ENCODE assay signal across 13 cellular contexts in the genomic region with DNA sequence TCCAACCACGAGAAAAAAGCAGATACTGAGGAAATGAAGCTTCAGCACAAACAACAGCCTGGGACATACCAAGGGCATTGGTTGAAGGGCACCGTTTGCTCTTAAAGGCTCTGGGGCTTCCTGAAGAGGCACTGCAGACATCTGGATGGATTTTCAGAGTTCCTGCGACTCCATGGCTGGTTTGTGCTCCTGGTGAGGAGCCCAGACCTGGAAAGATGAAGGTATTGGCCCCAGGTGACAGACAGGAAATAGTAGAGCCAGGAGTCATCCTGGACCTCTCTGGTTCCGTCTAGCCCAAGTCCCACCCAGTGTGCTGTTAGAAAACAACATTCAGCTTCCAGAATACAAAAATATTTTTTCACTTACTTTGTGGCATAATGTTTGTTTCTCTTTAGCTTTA. TPM values are rescaled to one million over a fixed set of nuclear protein-coding genes. Genes with fewer than 3 reads are reported as not detected.
"Had no signal": no experiment of that assay in that cellular context is flagged by ENCODE, and none has a peak within 500 bp of the region (broad histone marks: within the 10 kb centered on the region; RNA-seq: fewer than 3 reads in every experiment).

No MANE protein-coding gene starts in this region.

- H3K27ac ChIP-seq: ovary, WERI-Rb-1 had no signal

- H3K4me3 ChIP-seq: coronary artery, ovary, skin epidermis had no signal

- H3K36me3 Mint-ChIP-seq: activated naive CD8-positive, alpha-beta T cell treated with anti-CD3 and anti-CD28 coated beads for 36 hours had no signal

- H3K36me3 ChIP-seq: ovary, WERI-Rb-1 had no signal

- ATAC-seq: activated CD4-positive, alpha-beta T cell treated with anti-CD3 and anti-CD28 coated beads for 36 hours; activated T-cell treated with anti-CD3 and anti-CD28 coated beads, Interleukin-2, amount 50 U/mL, for 72 hours; effector memory CD8-positive, alpha-beta T cell; stimulated activated effector memory CD8-positive, alpha-beta T cell treated with anti-CD3 and anti-CD28 coated beads, Interleukin-12 subunit alpha, Interleukin-12 subunit beta, amount 100 ng/mL, for 72 hours had no signal

- DNase-seq: activated CD4-positive, alpha-beta memory T cell treated with anti-CD3 and anti-CD28 coated beads, Interleukin-2, amount 10 ng/mL, durations not matched to agents 7 days and 5 days; activated CD4-positive, alpha-beta T cell treated with anti-CD3 and anti-CD28 coated beads for 36 hours; activated gamma-delta T cell treated with Interleukin-2 at 50 U/mL for 16 hours; activated naive CD8-positive, alpha-beta T cell treated with anti-CD3 and anti-CD28 coated beads for 36 hours; activated T-cell treated with anti-CD3 and anti-CD28 coated beads, Interleukin-2, amount 50 U/mL, for 72 hours; effector memory CD8-positive, alpha-beta T cell; glutamatergic neuron; ovary; T-helper 1 cell; WERI-Rb-1 had no signal

- H3K4me3 Mint-ChIP-seq: activated CD4-positive, alpha-beta memory T cell treated with anti-CD3 and anti-CD28 coated beads, Interleukin-2, amount 10 ng/mL, durations not matched to agents 7 days and 5 days; activated CD4-positive, alpha-beta T cell treated with anti-CD3 and anti-CD28 coated beads for 36 hours; activated naive CD8-positive, alpha-beta T cell treated with anti-CD3 and anti-CD28 coated beads for 36 hours; activated T-cell treated with anti-CD3 and anti-CD28 coated beads, Interleukin-2, amount 50 U/mL, for 72 hours; effector memory CD8-positive, alpha-beta T cell; stimulated activated effector memory CD8-positive, alpha-beta T cell treated with anti-CD3 and anti-CD28 coated beads, Interleukin-12 subunit alpha, Interleukin-12 subunit beta, amount 100 ng/mL, for 72 hours had no signal

- H3K9me3 ChIP-seq: ovary had no signal

- H3K27ac Mint-ChIP-seq: activated CD4-positive, alpha-beta memory T cell treated with anti-CD3 and anti-CD28 coated beads, Interleukin-2, amount 10 ng/mL, durations not matched to agents 7 days and 5 days; activated CD4-positive, alpha-beta T cell treated with anti-CD3 and anti-CD28 coated beads for 36 hours; activated naive CD8-positive, alpha-beta T cell treated with anti-CD3 and anti-CD28 coated beads for 36 hours; activated T-cell treated with anti-CD3 and anti-CD28 coated beads, Interleukin-2, amount 50 U/mL, for 72 hours; effector memory CD8-positive, alpha-beta T cell; stimulated activated effector memory CD8-positive, alpha-beta T cell treated with anti-CD3 and anti-CD28 coated beads, Interleukin-12 subunit alpha, Interleukin-12 subunit beta, amount 100 ng/mL, for 72 hours had no signal

- H3K27me3 ChIP-seq: ovary had no signal

- H3K9me3 Mint-ChIP-seq: activated CD4-positive, alpha-beta memory T cell treated with anti-CD3 and anti-CD28 coated beads, Interleukin-2, amount 10 ng/mL, durations not matched to agents 7 days and 5 days; activated naive CD8-positive, alpha-beta T cell treated with anti-CD3 and anti-CD28 coated beads for 36 hours; activated T-cell treated with anti-CD3 and anti-CD28 coated beads, Interleukin-2, amount 50 U/mL, for 72 hours; effector memory CD8-positive, alpha-beta T cell; stimulated activated effector memory CD8-positive, alpha-beta T cell treated with anti-CD3 and anti-CD28 coated beads, Interleukin-12 subunit alpha, Interleukin-12 subunit beta, amount 100 ng/mL, for 72 hours had no signal

RNA-seq across cellular contexts. Expression of a gene that starts 6.3 kb away (rescaled TPM):
- total RNA-seq: activated CD4-positive, alpha-beta memory T cell treated with anti-CD3 and anti-CD28 coated beads, Interleukin-2, amount 10 ng/mL, durations not matched to agents 7 days and 5 days had no signal
